Comparison of ENCODE assay signal across 17 cellular contexts in genomic region chr2:215371915-215372897, GRCh38.
"Had no signal": no experiment of that assay in that cellular context is flagged by ENCODE, and none has a peak within 500 bp of the region (broad histone marks: within the 10 kb centered on the region; RNA-seq: fewer than 3 reads in every experiment).

No MANE protein-coding gene starts in this region.

- H3K9me3 Mint-ChIP-seq: activated T-helper 17 cell treated with anti-CD3 and anti-CD28 coated beads, Interleukin-2, amount 50 U/mL, for 72 hours; natural killer cell had no signal

- H3K9me3 ChIP-seq: ascending aorta, colonic mucosa, left ventricle myocardium inferior, right atrium auricular region, testis had no signal

- H3K4me1 Mint-ChIP-seq: activated T-helper 17 cell treated with anti-CD3 and anti-CD28 coated beads, Interleukin-2, amount 50 U/mL, for 72 hours; memory B cell; natural killer cell; stimulated activated naive CD8-positive, alpha-beta T cell treated with anti-CD3 and anti-CD28 coated beads, Interleukin-15, amount 100 ng/mL, for 72 hours; T-cell had no signal

- H3K27ac ChIP-seq: colonic mucosa, left ventricle myocardium inferior, right atrium auricular region, testis had no signal

- H3K4me3 Mint-ChIP-seq: activated T-helper 17 cell treated with anti-CD3 and anti-CD28 coated beads, Interleukin-2, amount 50 U/mL, for 72 hours; memory B cell; natural killer cell; stimulated activated naive CD8-positive, alpha-beta T cell treated with anti-CD3 and anti-CD28 coated beads, Interleukin-15, amount 100 ng/mL, for 72 hours; T-cell had no signal

- H3K27me3 ChIP-seq: ascending aorta, colonic mucosa, right atrium auricular region, testis had no signal

- H3K36me3 Mint-ChIP-seq: natural killer cell had no signal

- H3K4me3 ChIP-seq: ascending aorta, colonic mucosa, left ventricle myocardium inferior, right atrium auricular region, testis had no signal

- H3K36me3 ChIP-seq: colonic mucosa had no signal

- ATAC-seq: activated CD4-positive, CD25-positive, alpha-beta regulatory T cell treated with anti-CD3 and anti-CD28 coated beads, Interleukin-2, amount 50 U/mL, for 24 hours; activated T-helper 17 cell treated with anti-CD3 and anti-CD28 coated beads, Interleukin-2, amount 50 U/mL, for 72 hours; esophagus mucosa; natural killer cell; stimulated activated naive CD8-positive, alpha-beta T cell treated with anti-CD3 and anti-CD28 coated beads, Interleukin-15, amount 100 ng/mL, for 72 hours; T-cell had no signal

- H3K4me1 ChIP-seq: ascending aorta, colonic mucosa, left ventricle myocardium inferior, right atrium auricular region, testis had no signal

- H3K27me3 Mint-ChIP-seq: activated T-helper 17 cell treated with anti-CD3 and anti-CD28 coated beads, Interleukin-2, amount 50 U/mL, for 72 hours; memory B cell; stimulated activated naive CD8-positive, alpha-beta T cell treated with anti-CD3 and anti-CD28 coated beads, Interleukin-15, amount 100 ng/mL, for 72 hours; T-cell had no signal

- H3K27ac Mint-ChIP-seq: activated T-helper 17 cell treated with anti-CD3 and anti-CD28 coated beads, Interleukin-2, amount 50 U/mL, for 72 hours; memory B cell; natural killer cell; T-cell had no signal

- DNase-seq: activated naive CD4-positive, alpha-beta T cell treated with Interleukin-2 at 50 U/mL for 16 hours; activated T-cell treated with anti-CD3 and anti-CD28 coated beads for 4 hours; colonic mucosa; hypothalamus; kidney; left ventricle myocardium inferior; natural killer cell; stimulated activated naive CD8-positive, alpha-beta T cell treated with anti-CD3 and anti-CD28 coated beads, Interleukin-15, amount 100 ng/mL, for 72 hours; T-cell; T-helper 9 cell; testis had no signal
